Comparison of ENCODE assay signal across 8 cellular contexts in the genomic region with DNA sequence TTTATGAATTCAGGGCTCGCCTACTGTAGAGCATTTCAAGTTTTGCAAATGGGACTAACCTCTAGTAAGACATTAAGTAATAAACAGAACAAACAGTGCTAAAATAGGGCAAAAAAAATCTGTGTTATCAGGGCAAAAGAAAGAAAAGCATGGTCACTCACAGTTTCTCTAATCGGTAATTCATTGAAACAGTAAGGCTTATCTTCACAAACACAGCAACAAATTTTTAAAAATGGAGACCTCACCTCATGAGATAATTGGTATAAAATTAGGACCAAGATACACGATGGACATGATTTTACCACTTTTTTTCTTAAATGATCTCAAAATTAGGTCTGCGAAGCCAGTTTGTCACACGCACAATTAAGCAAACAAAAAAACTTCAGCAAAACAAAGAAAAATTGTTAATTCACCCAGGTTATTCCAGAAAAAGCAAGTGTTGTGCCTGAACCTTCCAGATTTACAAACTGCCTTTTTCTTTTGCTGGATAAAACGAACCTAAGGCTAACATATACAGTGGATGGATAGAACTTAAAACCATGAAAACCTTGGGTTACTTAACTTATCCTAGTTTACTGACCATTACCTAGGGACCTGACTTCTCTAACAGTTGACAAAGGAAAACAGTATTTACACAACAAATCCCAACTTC. TPM values are rescaled to one million over a fixed set of nuclear protein-coding genes. Genes with fewer than 3 reads are reported as not detected.
DNase-seq lines count a peak whose midpoint lies in the region; ATAC-seq lines count a peak whose summit lies in the region.

No MANE protein-coding gene starts in this region.

- peaks cover 17% of the 10 kb centered on the region for H3K36me3 Mint-ChIP-seq in natural killer cell treated with Interleukin-12 subunit alpha and Interleukin-12 subunit beta and Interleukin-15 and Interleukin-18, amount 100 ng/mL, for 72 hours

- H3K36me3 ChIP-seq in BLaER1: peaks cover 27% of the 10 kb centered on the region
- peaks cover 0 to 7% of the 10 kb centered on the region in 2 donors for H3K36me3 ChIP-seq in duodenal mucosa (ENCODE audit: control insufficient read depth in 1 of 2, insufficient read depth in 2 of 2, low read length in 2 of 2)

- H3K4me1 Mint-ChIP-seq in natural killer cell treated with Interleukin-12 subunit alpha and Interleukin-12 subunit beta and Interleukin-15 and Interleukin-18, amount 100 ng/mL, for 72 hours (ENCODE audit: low read depth in 2 of 2): peaks cover 63 to 73% of the 10 kb centered on the region in 2 donors

- H3K27ac Mint-ChIP-seq in natural killer cell treated with Interleukin-12 subunit alpha and Interleukin-12 subunit beta and Interleukin-15 and Interleukin-18, amount 100 ng/mL, for 72 hours: peak overlapping the region; percentile 86 to 92

- peak overlapping the region; percentile 98 for H3K27ac ChIP-seq in BLaER1
- H3K27ac ChIP-seq in duodenal mucosa (ENCODE audit: low read depth, low read length): peak overlapping the region; percentile 83

- H3K9ac ChIP-seq in BLaER1 (peak overlapping the region; percentile 97), duodenal mucosa (ENCODE audit: low read depth in 1 of 2, low read length in 2 of 2) (peak overlapping the region; percentile 79 to 87)

- H3K27me3 ChIP-seq in BLaER1: no peaks in the 10 kb centered on the region
- no peaks in the 10 kb centered on the region for H3K27me3 ChIP-seq in duodenal mucosa (ENCODE audit: control insufficient read depth in 1 of 2, insufficient read depth in 2 of 2, low read length in 2 of 2)

- peak overlapping the region; percentile 82 for H3K4me2 ChIP-seq in BLaER1

- H3K9me3 ChIP-seq in BLaER1: peaks cover 5% of the 10 kb centered on the region
- no peaks in the 10 kb centered on the region for H3K9me3 ChIP-seq in duodenal mucosa (ENCODE audit: control insufficient read depth in 1 of 2, low read length in 2 of 2)

- H3K4me1 ChIP-seq in BLaER1 (peaks cover 58% of the 10 kb centered on the region), duodenal mucosa (ENCODE audit: control insufficient read depth in 1 of 2, insufficient read depth in 2 of 2, low read length in 2 of 2) (peaks cover 28 to 36% of the 10 kb centered on the region in 2 donors)

- H3K4me3 Mint-ChIP-seq in natural killer cell treated with Interleukin-12 subunit alpha and Interleukin-12 subunit beta and Interleukin-15 and Interleukin-18, amount 100 ng/mL, for 72 hours: peak overlapping the region; percentile 92

- peaks cover 52% of the 10 kb centered on the region for H4K20me1 ChIP-seq in BLaER1

- H3K9me3 Mint-ChIP-seq in natural killer cell treated with Interleukin-12 subunit alpha and Interleukin-12 subunit beta and Interleukin-15 and Interleukin-18, amount 100 ng/mL, for 72 hours: no peaks in the 10 kb centered on the region

- peak; percentile 72 for DNase-seq in NCI-H526 treated with DMSO at 0.1 percent for 48 hours (lab: John Stamatoyannopoulos, UW)
- no peak for DNase-seq in natural killer cell treated with Interleukin-12 subunit alpha and Interleukin-12 subunit beta and Interleukin-15 and Interleukin-18, amount 100 ng/mL, for 72 hours (ENCODE audit: low spot score)
- no peak for DNase-seq in stimulated activated CD4-positive, alpha-beta T cell treated with anti-CD3 and anti-CD28 coated beads, Interleukin-15, amount 100 ng/mL, for 24 hours

- H3K4me3 ChIP-seq in BLaER1 (peak overlapping the region; percentile 94), duodenal mucosa (ENCODE audit: low read depth in 1 of 2, low read length in 2 of 2) (peak overlapping the region; percentile 82 to 89)

- peaks cover 0 to 6% of the 10 kb centered on the region in 2 donors for H3K27me3 Mint-ChIP-seq in natural killer cell treated with Interleukin-12 subunit alpha and Interleukin-12 subunit beta and Interleukin-15 and Interleukin-18, amount 100 ng/mL, for 72 hours

- ATAC-seq in natural killer cell treated with Interleukin-12 subunit alpha and Interleukin-12 subunit beta and Interleukin-15 and Interleukin-18, amount 100 ng/mL, for 72 hours: no peak
- ATAC-seq in GM21619 (IDR thresholded peaks at IDR 0.05; ENCODE audit: unreplicated experiment) (no peak), GM21447 (IDR thresholded peaks at IDR 0.05; ENCODE audit: unreplicated experiment) (no peak), HG03432 (IDR thresholded peaks at IDR 0.05; ENCODE audit: unreplicated experiment) (no peak)

RNA-seq across cellular contexts. Expression of gene TMEM123, which starts 1.4 kb away (rescaled TPM):
- total RNA-seq in natural killer cell treated with Interleukin-12 subunit alpha and Interleukin-12 subunit beta and Interleukin-15 and Interleukin-18, amount 100 ng/mL, for 72 hours: 10 to 100 TPM; 64.6 to 81.3 TPM
